ENCODE assay signal across 8 cellular contexts in the genomic region with DNA sequence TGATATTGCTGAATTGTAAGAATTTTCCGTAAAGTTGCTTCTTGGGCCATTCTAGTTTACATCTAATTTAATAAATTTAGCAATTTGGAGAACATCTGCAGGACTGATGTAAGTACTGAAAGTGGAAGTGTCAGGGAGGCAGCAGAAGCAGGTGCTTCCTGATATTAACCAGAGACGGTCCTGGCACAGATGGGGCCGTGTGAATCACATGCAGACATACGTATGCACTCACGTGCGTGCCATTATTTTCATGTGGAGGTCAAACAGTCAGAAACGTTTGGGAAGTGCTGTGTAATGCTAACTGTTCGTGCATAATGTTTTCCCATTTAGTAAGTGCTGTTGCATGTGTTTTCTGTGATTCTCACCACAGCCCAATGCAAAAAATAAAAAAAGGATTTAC.
A peak's percentile ranks its signal among the peaks of the same experiment; 100 is the strongest.
DNase-seq lines count a peak whose midpoint lies in the region; ATAC-seq and TF ChIP-seq lines count a peak whose summit lies in the region.

No MANE protein-coding gene starts in this region.

- WGBS in thymus = 6% methylated on average over 8 of the region's 8 CpGs

- H3K4me3 ChIP-seq in ascending aorta (no peak overlapping the region), thymus (ENCODE audit: low read length) (peak overlapping the region; percentile 4)

- H3K27ac ChIP-seq in ascending aorta (no peak overlapping the region), thymus (ENCODE audit: low read depth) (no peak overlapping the region)

- H3K4me3 Mint-ChIP-seq in T-helper 1 cell treated with Interleukin-12 subunit alpha and Interleukin-12 subunit beta and Interleukin-4 antibody, amounts not matched to agents 30 μg/mL and 1 μg/mL, for 36 hours = peak overlapping the region; percentile 59
- peak overlapping the region; percentile 61 to 83 (median 72) for H3K4me3 Mint-ChIP-seq in naive thymus-derived CD8-positive, alpha-beta T cell

- H3K9me3 ChIP-seq in ascending aorta = no peaks in the 10 kb centered on the region
- H3K9me3 ChIP-seq in thymus (ENCODE audit: control insufficient read depth) = no peaks in the 10 kb centered on the region

- intact Hi-C loops in ascending aorta (cut with DNase I) = no loop called here

- ATAC-seq in HG03196 (IDR thresholded peaks at IDR 0.05; ENCODE audit: unreplicated experiment) = peak; percentile 82
- peak; percentile 88 to 97 for ATAC-seq in naive thymus-derived CD8-positive, alpha-beta T cell

- POLR2A ChIA-PET in naive thymus-derived CD8-positive, alpha-beta T cell (lab: Charles Lee) = interaction anchor here (0.7 to 0.9 kb wide), 3 partner anchors 60 to 130 kb away, joined by 4 to 8 read pairs (median 6); no protein-coding TSS in a partner anchor

- H3K36me3 ChIP-seq in ascending aorta (peaks cover 7 to 9% of the 10 kb centered on the region in 2 donors), thymus (ENCODE audit: control insufficient read depth, insufficient read depth) (peaks cover 24% of the 10 kb centered on the region)

- no peak for TF ChIP-seq CTCF in ascending aorta (IDR thresholded peaks at IDR 0.05)

- no peaks in the 10 kb centered on the region for H3K27me3 ChIP-seq in ascending aorta
- H3K27me3 ChIP-seq in thymus (ENCODE audit: control insufficient read depth, insufficient read depth) = no peaks in the 10 kb centered on the region

- H3K27me3 Mint-ChIP-seq in T-helper 1 cell treated with Interleukin-12 subunit alpha and Interleukin-12 subunit beta and Interleukin-4 antibody, amounts not matched to agents 30 μg/mL and 1 μg/mL, for 36 hours (ENCODE audit: low read depth) = no peaks in the 10 kb centered on the region
- H3K27me3 Mint-ChIP-seq in naive thymus-derived CD8-positive, alpha-beta T cell = no peaks in the 10 kb centered on the region

- peak overlapping the region; percentile 80 for H3K27ac Mint-ChIP-seq in T-helper 1 cell treated with Interleukin-12 subunit alpha and Interleukin-12 subunit beta and Interleukin-4 antibody, amounts not matched to agents 30 μg/mL and 1 μg/mL, for 36 hours
- H3K27ac Mint-ChIP-seq in naive thymus-derived CD8-positive, alpha-beta T cell = peak overlapping the region; percentile 71 to 96 (median 94)

- H3K4me1 ChIP-seq in ascending aorta = peaks cover 0 to 3% of the 10 kb centered on the region in 2 donors
- H3K4me1 ChIP-seq in thymus (ENCODE audit: control insufficient read depth, insufficient read depth, low read length) = peaks cover 31% of the 10 kb centered on the region

- H3K4me1 Mint-ChIP-seq in T-helper 1 cell treated with Interleukin-12 subunit alpha and Interleukin-12 subunit beta and Interleukin-4 antibody, amounts not matched to agents 30 μg/mL and 1 μg/mL, for 36 hours (ENCODE audit: low read depth) = peaks cover 66% of the 10 kb centered on the region
- H3K4me1 Mint-ChIP-seq in naive thymus-derived CD8-positive, alpha-beta T cell = peaks cover 44 to 92% (median 80%) of the 10 kb centered on the region in 4 donors

- H3K36me3 Mint-ChIP-seq in T-helper 1 cell treated with Interleukin-12 subunit alpha and Interleukin-12 subunit beta and Interleukin-4 antibody, amounts not matched to agents 30 μg/mL and 1 μg/mL, for 36 hours (ENCODE audit: low read depth) = peaks cover 30% of the 10 kb centered on the region
- peaks cover 6 to 48% (median 7%) of the 10 kb centered on the region in 3 donors for H3K36me3 Mint-ChIP-seq in naive thymus-derived CD8-positive, alpha-beta T cell

- H3K9me3 Mint-ChIP-seq in T-helper 1 cell treated with Interleukin-12 subunit alpha and Interleukin-12 subunit beta and Interleukin-4 antibody, amounts not matched to agents 30 μg/mL and 1 μg/mL, for 36 hours = no peaks in the 10 kb centered on the region
- H3K9me3 Mint-ChIP-seq in naive thymus-derived CD8-positive, alpha-beta T cell = peaks cover 0 to 7% (median 0%) of the 10 kb centered on the region in 9 donors

- DNase-seq in NCI-H2029 (lab: John Stamatoyannopoulos, UW) = peak; percentile 54
- no peak for DNase-seq in NCI-H2029 treated with DMSO at 0.1 percent for 48 hours (lab: John Stamatoyannopoulos, UW)
- DNase-seq in ascending aorta (ENCODE audit: low spot score in 2 of 2) = peak; percentile 58 to 83
- peak; percentile 37 to 80 (median 62) for DNase-seq in naive thymus-derived CD8-positive, alpha-beta T cell
- DNase-seq in NCI-H82 (lab: John Stamatoyannopoulos, UW) = no peak

Comparison
In these comparisons a context has a peak if more than half of its experiments do, and no peak if none do; other contexts are left out.
1. DNase-seq: peak in NCI-H2029 (single experiment), ascending aorta (2 of 2) and naive thymus-derived CD8-positive, alpha-beta T cell (10 of 10); none in NCI-H2029 treated with DMSO at 0.1 percent for 48 hours (single experiment) and NCI-H82 (single experiment).